Comparison of ENCODE assay signal across 8 cellular contexts in genomic region chr10:31490858-31491504, GRCh38.
DNase-seq lines count a peak whose midpoint lies in the region; ATAC-seq and TF ChIP-seq lines count a peak whose summit lies in the region.

No MANE protein-coding gene starts in this region.

- DNase-seq in AG10803 (ENCODE audit: low read depth), result peak; percentile 55
- DNase-seq in NCI-H526 treated with DMSO at 0.1 percent for 48 hours (lab: John Stamatoyannopoulos, UW), result peak; percentile 3
- DNase-seq in choroid plexus epithelial cell (ENCODE audit: low read depth), result peak; percentile 85
- DNase-seq in medulla oblongata (ENCODE audit: extremely low spot score), result peak; percentile 40
- DNase-seq in 8988T, result no peak

- no peak overlapping the region for H3K4me3 ChIP-seq in AG10803 (ENCODE audit: low read length)
- H3K4me3 ChIP-seq in choroid plexus epithelial cell (ENCODE audit: low read depth, low read length), result no peak overlapping the region

- peak; percentile 69 for TF ChIP-seq CTCF in AG10803 (conservative IDR thresholded peaks at IDR 0.05; ENCODE audit: low read length)
- TF ChIP-seq CTCF in GM12873 (IDR thresholded peaks at IDR 0.05; ENCODE audit: insufficient read depth, low read depth, low read length, missing control alignments), result peak; percentile 70
- peak; percentile 81 for TF ChIP-seq CTCF in choroid plexus epithelial cell (conservative IDR thresholded peaks at IDR 0.05; ENCODE audit: low read depth, low read length)

- ATAC-seq in HG03139 (IDR thresholded peaks at IDR 0.05; ENCODE audit: unreplicated experiment) (no peak), GM21723 (IDR thresholded peaks at IDR 0.05; ENCODE audit: unreplicated experiment) (no peak)
